ENCODE assay signal across 23 cellular contexts in the genomic region with DNA sequence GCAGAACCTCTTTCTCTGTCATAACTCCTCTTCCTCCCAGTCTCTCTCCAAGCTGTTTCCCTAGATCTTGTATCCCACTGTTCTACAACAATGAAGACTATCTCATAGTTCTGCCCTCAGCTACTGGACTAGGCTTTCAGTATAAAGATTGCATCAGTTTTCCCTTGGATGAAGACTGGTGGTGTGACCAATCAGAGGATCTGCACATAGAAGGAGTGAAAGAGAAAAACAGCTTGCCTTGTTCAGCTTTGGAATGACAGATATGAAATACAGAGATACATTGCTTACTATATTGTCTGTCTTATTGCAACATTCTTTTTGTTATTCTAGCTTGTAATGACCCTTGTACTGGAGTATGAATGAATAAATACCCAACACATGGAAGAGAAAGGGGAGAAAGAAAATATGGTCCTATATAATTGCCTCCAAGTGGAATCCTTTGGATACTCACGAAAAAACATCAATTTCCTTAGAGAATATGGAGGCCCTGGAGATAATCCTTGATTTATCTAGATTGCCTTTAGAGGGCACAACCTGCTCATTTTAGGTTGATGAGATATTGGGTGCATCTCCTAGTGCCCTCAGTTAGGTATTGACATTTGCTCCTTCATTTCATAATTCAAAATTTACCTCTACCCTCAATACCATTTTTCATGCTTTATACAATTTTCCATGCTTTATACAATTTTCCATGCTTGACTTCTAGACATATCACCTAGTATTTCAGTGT.
A peak's percentile ranks its signal among the peaks of the same experiment; 100 is the strongest.
DNase-seq lines count a peak whose midpoint lies in the region; ATAC-seq and TF ChIP-seq lines count a peak whose summit lies in the region.
"Had no signal": no experiment of that assay in that cellular context is flagged by ENCODE, and none has a peak within 500 bp of the region (broad histone marks: within the 10 kb centered on the region; RNA-seq: fewer than 3 reads in every experiment).

No MANE protein-coding gene starts in this region.

- no peak overlapping the region for H3K18ac ChIP-seq in mesendoderm (ENCODE audit: low read length)

- TF ChIP-seq CTCF in HCT116 (IDR thresholded peaks at IDR 0.05 in 2 of 3, conservative IDR thresholded peaks at IDR 0.05 in 1 of 3; ENCODE audit: borderline replicate concordance in 1 of 3, insufficient read depth in 1 of 3, low read depth in 2 of 3, low read length in 2 of 3) (0 out of 6 replicates have a peak, but pooled peaks of 1 of the 3 experiments have one; percentile 13), VCaP (conservative IDR thresholded peaks at IDR 0.05) (peak; percentile 30)

- H3K36me3 ChIP-seq in HCT116 (ENCODE audit: control insufficient read depth in 1 of 2, insufficient read depth in 2 of 2, low read length in 2 of 2) (no peaks in the 10 kb centered on the region), mesendoderm (ENCODE audit: control insufficient read depth, insufficient read depth, low read length) (no peaks in the 10 kb centered on the region)
- H3K36me3 ChIP-seq: heart left ventricle had no signal

- DNase-seq in DMS53 (lab: John Stamatoyannopoulos, UW) (peak; percentile 6), DMS53 treated with DMSO at 0.1 percent for 48 hours (lab: John Stamatoyannopoulos, UW; ENCODE audit: unreplicated experiment) (no peak), HCT116 (ENCODE audit: low read depth, low spot score) (no peak), mesendoderm (peak; percentile 10)
- DNase-seq in activated CD4-positive, alpha-beta T cell treated with anti-CD3 and anti-CD28 coated beads for 4 hours = no peak
- DNase-seq in stimulated activated CD4-positive, alpha-beta T cell treated with anti-CD3 and anti-CD28 coated beads, Interleukin-4, amount 100 ng/mL, for 24 hours = no peak
- DNase-seq: 8988T; activated CD8-positive, alpha-beta memory T cell treated with anti-CD3 and anti-CD28 coated beads, Interleukin-2, amount 50 U/mL, for 48 hours; activated naive CD8-positive, alpha-beta T cell treated with anti-CD3 and anti-CD28 coated beads, Interleukin-2, amount 10 ng/mL, durations not matched to agents 7 days and 5 days; CD8-positive, alpha-beta T cell; cerebellar nuclear complex; DMS79; GF-D8; H9; heart left ventricle; naive B cell; NCI-H1436 treated with DMSO at 0.1 percent for 48 hours; nucleus accumbens; small intestine; stimulated activated CD4-positive, alpha-beta T cell treated with anti-CD3 and anti-CD28 coated beads, Interleukin-1b, Interleukin-23, amount 100 ng/mL, for 48 hours had no signal

- H3K27me3 ChIP-seq in HCT116 (ENCODE audit: insufficient read depth, low read length) (no peaks in the 10 kb centered on the region), mesendoderm (ENCODE audit: insufficient read depth, low read length, poor library complexity) (no peaks in the 10 kb centered on the region)
- H3K27me3 ChIP-seq: heart left ventricle had no signal

- H2AFZ ChIP-seq in HCT116 (ENCODE audit: low read depth, low read length, poor library complexity, severe bottlenecking) = no peak overlapping the region

- TF ChIP-seq RAD21 in HCT116 (IDR thresholded peaks at IDR 0.05; ENCODE audit: low read depth) = peak; percentile 44

- no peak overlapping the region for H2BK5ac ChIP-seq in mesendoderm (ENCODE audit: low read length)

- H3K4me1 ChIP-seq in HCT116 (ENCODE audit: control insufficient read depth in 1 of 2, insufficient read depth in 2 of 2, low read length in 2 of 2) (no peaks in the 10 kb centered on the region), mesendoderm (ENCODE audit: control insufficient read depth, low read depth, low read length) (no peaks in the 10 kb centered on the region)
- H3K4me1 ChIP-seq: heart left ventricle had no signal

- H2AK5ac ChIP-seq in mesendoderm (ENCODE audit: low read length) = no peak overlapping the region

- intact Hi-C loops in HCT116 (cut with micrococcal nuclease) = no loop called here

- H4K8ac ChIP-seq in mesendoderm (ENCODE audit: low read depth, low read length) = no peak overlapping the region

- no CpG with 5 or more reads among the region's 1 CpG for WGBS in mesendoderm (ENCODE audit: extremely low coverage, insufficient coverage, low lambda C conversion rate)

- H3K4me3 ChIP-seq in HCT116 (replicated peaks in 1 of 2; ENCODE audit: low read depth in 1 of 2, low read length in 2 of 2) = no peak overlapping the region
- H3K4me3 ChIP-seq in mesendoderm (ENCODE audit: low read length) = no peak overlapping the region
- H3K4me3 ChIP-seq: heart left ventricle had no signal

- no peak overlapping the region for H3K27ac ChIP-seq in HCT116 (ENCODE audit: low read depth, low read length)
- no peak overlapping the region for H3K27ac ChIP-seq in VCaP
- H3K27ac ChIP-seq in mesendoderm (ENCODE audit: low read depth, low read length) = no peak overlapping the region
- H3K27ac ChIP-seq: heart left ventricle, RWPE1 had no signal

- no peaks in the 10 kb centered on the region for H3K79me1 ChIP-seq in mesendoderm (ENCODE audit: low read length)

- POLR2A ChIA-PET in HCT116 (lab: Charles Lee) = no interaction called here

- H4K20me1 ChIP-seq in HCT116 (ENCODE audit: insufficient read depth) = no peaks in the 10 kb centered on the region

- CTCF ChIA-PET in HCT116 (lab: Charles Lee) = no interaction called here

- H3K4ac ChIP-seq in mesendoderm (ENCODE audit: low read depth, low read length) = no peak overlapping the region

- H2BK15ac ChIP-seq in mesendoderm (replicated peaks; ENCODE audit: low read depth) = no peak overlapping the region

- H3K56ac ChIP-seq in mesendoderm (ENCODE audit: low read length) = no peak overlapping the region

- H4K5ac ChIP-seq in mesendoderm (ENCODE audit: low read length) = no peak overlapping the region

- H3K4me2 ChIP-seq in HCT116 (ENCODE audit: low read length) = no peak overlapping the region
- no peak overlapping the region for H3K4me2 ChIP-seq in mesendoderm (ENCODE audit: low read length)

- H3K23ac ChIP-seq in mesendoderm (ENCODE audit: low read length) = no peak overlapping the region

- H3K79me2 ChIP-seq in HCT116 (ENCODE audit: insufficient read depth, low read length) (no peaks in the 10 kb centered on the region), mesendoderm (ENCODE audit: control insufficient read depth, insufficient read depth, low read length) (no peaks in the 10 kb centered on the region)

- no peak overlapping the region for H2BK120ac ChIP-seq in mesendoderm (ENCODE audit: low read depth, low read length)

- BruUV-seq in HCT116 (replicated peaks; lab: Mats Ljungman, UMichigan) = no TSS peak

- no peak for TF ChIP-seq POLR2A in HCT116 (IDR thresholded peaks at IDR 0.05; ENCODE audit: borderline replicate concordance, extremely low read depth, insufficient read depth, insufficient read length)

- H3K9ac ChIP-seq in HCT116 (ENCODE audit: low read length) = no peak overlapping the region
- H3K9ac ChIP-seq in mesendoderm (ENCODE audit: low read length) = no peak overlapping the region

- no peak for ATAC-seq in HCT116
- ATAC-seq in HG02588 (IDR thresholded peaks at IDR 0.05; ENCODE audit: unreplicated experiment) = no peak
- ATAC-seq: CD8-positive, alpha-beta T cell; heart left ventricle had no signal

- RAD21 ChIA-PET in HCT116 (lab: Charles Lee; ENCODE audit: low non-redundant PET in 1 of 2, low total read pairs in 2 of 2, uncharacterized antibody in 2 of 2, unreplicated experiment in 2 of 2) = no interaction called here

- H3K9me3 ChIP-seq in HCT116 (ENCODE audit: control insufficient read depth in 1 of 2, insufficient read depth in 1 of 2, low read depth in 1 of 2, low read length in 2 of 2) = no peaks in the 10 kb centered on the region
- H3K9me3 ChIP-seq: heart left ventricle had no signal

- no peaks in the 10 kb centered on the region for H3K9me2 ChIP-seq in HCT116 (ENCODE audit: insufficient read depth)

TF ChIP-seq in HCT116, 20 proteins besides CTCF, POLR2A, EP300 and RAD21:
- TF ChIP-seq JUND (IDR thresholded peaks at IDR 0.05) (no peak), EZH2 (IDR thresholded peaks at IDR 0.05) (no peak), CEBPB (IDR thresholded peaks at IDR 0.05; ENCODE audit: low read depth) (no peak), YY1 (IDR thresholded peaks at IDR 0.05; ENCODE audit: extremely low read depth, insufficient replicate concordance, low read depth, low read length) (no peak), CBX3 (IDR thresholded peaks at IDR 0.05; ENCODE audit: low read depth) (no peak), TCF7L2 (IDR thresholded peaks at IDR 0.05; ENCODE audit: borderline replicate concordance, extremely low read depth, insufficient read depth, insufficient read length) (no peak), SIN3A (IDR thresholded peaks at IDR 0.05; ENCODE audit: low read depth) (no peak), SP1 (IDR thresholded peaks at IDR 0.05; ENCODE audit: low read depth) (no peak)
- TF ChIP-seq, protein P1, sequence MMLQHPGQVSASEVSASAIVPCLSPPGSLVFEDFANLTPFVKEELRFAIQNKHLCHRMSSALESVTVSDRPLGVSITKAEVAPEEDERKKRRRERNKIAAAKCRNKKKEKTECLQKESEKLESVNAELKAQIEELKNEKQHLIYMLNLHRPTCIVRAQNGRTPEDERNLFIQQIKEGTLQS (IDR thresholded peaks at IDR 0.05) = no peak

Comparison
In these comparisons a context has a peak if more than half of its experiments do, and no peak if none do; other contexts are left out.
1. DNase-seq: peak in DMS53 (single experiment) and mesendoderm (single experiment); none in DMS53 treated with DMSO at 0.1 percent for 48 hours (single experiment), HCT116 (single experiment), activated CD4-positive, alpha-beta T cell treated with anti-CD3 and anti-CD28 coated beads for 4 hours (0 of 2) and stimulated activated CD4-positive, alpha-beta T cell treated with anti-CD3 and anti-CD28 coated beads, Interleukin-4, amount 100 ng/mL, for 24 hours (single experiment).